In the genomic region with DNA sequence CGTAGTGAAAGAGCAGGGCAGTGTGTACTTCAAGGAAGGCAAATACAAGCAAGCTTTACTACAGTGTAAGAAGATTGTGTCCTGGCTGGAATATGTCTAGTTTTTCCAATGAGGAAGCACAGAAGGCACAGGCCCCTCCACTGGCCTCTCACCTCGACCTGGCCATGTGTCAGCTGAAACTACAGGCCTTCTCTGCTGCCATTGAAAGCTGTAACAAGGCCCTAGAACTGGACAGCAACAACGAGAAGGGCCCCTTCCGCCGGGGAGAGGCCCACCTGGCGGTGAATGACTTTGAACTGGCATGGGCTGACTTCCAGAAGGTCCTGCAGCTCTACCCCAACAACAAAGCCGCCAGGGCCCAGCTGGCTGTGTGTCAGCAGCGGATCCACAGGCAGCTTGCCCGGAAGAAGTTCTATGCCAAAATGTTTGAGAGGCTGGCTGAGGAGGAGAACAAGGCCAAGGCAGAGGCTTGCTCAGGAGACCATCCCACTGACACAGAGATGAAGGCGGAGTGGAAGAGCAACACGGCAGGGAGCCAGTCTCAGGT, we compare ENCODE assay signal across 8 cellular contexts.
A peak's percentile ranks its signal among the peaks of the same experiment; 100 is the strongest.
DNase-seq lines count a peak whose midpoint lies in the region; ATAC-seq and TF ChIP-seq lines count a peak whose summit lies in the region.
"Not testable (repeated sequence)": the region's sequence is repeated elsewhere in the genome, so short reads cannot be mapped to it uniquely, and the experiment has no call there.

No MANE protein-coding gene starts in this region.

- not testable (repeated sequence) for H3K4me3 ChIP-seq in esophagus muscularis mucosa; right cardiac atrium (ENCODE audit: low read length); aorta (ENCODE audit: low read length in 2 of 2)

- intact Hi-C loops in esophagus muscularis mucosa (cut with DNase I); right cardiac atrium (cut with DNase I); sciatic nerve (cut with DNase I); aorta (cut with DNase I): not testable (repeated sequence)

- not testable (repeated sequence) for TF ChIP-seq CTCF in esophagus muscularis mucosa (IDR thresholded peaks at IDR 0.05)

- TF ChIP-seq EP300 in esophagus muscularis mucosa (IDR thresholded peaks at IDR 0.05) = not testable (repeated sequence)

- in situ Hi-C loops in G401 (cut with HindIII; ENCODE audit: low sequenced_read_pairs) = not testable (repeated sequence)

- not testable (repeated sequence) for H3K9me3 ChIP-seq in esophagus muscularis mucosa; right cardiac atrium (ENCODE audit: control insufficient read depth, low read length); aorta (ENCODE audit: control insufficient read depth, low read length)

- peak overlapping the region; percentile 30 to 65 (median 56) for H3K27ac ChIP-seq in esophagus muscularis mucosa (replicated peaks in 1 of 4)
- H3K27ac ChIP-seq in right cardiac atrium (ENCODE audit: low read length); aorta (ENCODE audit: low read depth in 1 of 2, low read length in 2 of 2): not testable (repeated sequence)

- TF ChIP-seq POLR2A in esophagus muscularis mucosa (IDR thresholded peaks at IDR 0.05; ENCODE audit: low read depth) = not testable (repeated sequence)

- not testable (repeated sequence) for H3K27me3 ChIP-seq in esophagus muscularis mucosa; right cardiac atrium (ENCODE audit: control insufficient read depth, insufficient read depth); aorta (ENCODE audit: control insufficient read depth in 1 of 2, insufficient read depth in 2 of 2, low read length in 1 of 2)

- WGBS in esophagus muscularis mucosa = 65% methylated on average over 9 of the region's 11 CpGs
- WGBS in right cardiac atrium = 73% methylated on average over 9 of the region's 11 CpGs
- 9 to 15% methylated on average over 9 of the region's 11 CpGs for WGBS in aorta, 2 donors

- DNase-seq in G401 (ENCODE audit: low spot score) (peak; percentile 92), RPMI7951 (ENCODE audit: low read depth) (peak; percentile 7), cerebellar cortex (ENCODE audit: low spot score) (peak; percentile 89), globus pallidus (ENCODE audit: low spot score) (peak; percentile 63), right cardiac atrium (peak; percentile 32 to 65 (median 55)), aorta (peak; percentile 78 to 80)
- DNase-seq in esophagus muscularis mucosa (ENCODE audit: extremely low spot score); sciatic nerve (ENCODE audit: low spot score): not testable (repeated sequence)

- not testable (repeated sequence) for H3K36me3 ChIP-seq in esophagus muscularis mucosa; aorta (ENCODE audit: control insufficient read depth in 1 of 2, insufficient read depth in 2 of 2, low read length in 1 of 2)

- not testable (repeated sequence) for ATAC-seq in right cardiac atrium; aorta (ENCODE audit: low FRiP score)
- ATAC-seq in sciatic nerve = peak; percentile 23

- H3K4me1 ChIP-seq in esophagus muscularis mucosa; right cardiac atrium (ENCODE audit: control insufficient read depth, insufficient read depth, low read length); aorta (ENCODE audit: control insufficient read depth in 1 of 2, insufficient read depth in 2 of 2, low read length in 2 of 2): not testable (repeated sequence)
